8 cellular contexts compared by ENCODE assay signal in the genomic region with DNA sequence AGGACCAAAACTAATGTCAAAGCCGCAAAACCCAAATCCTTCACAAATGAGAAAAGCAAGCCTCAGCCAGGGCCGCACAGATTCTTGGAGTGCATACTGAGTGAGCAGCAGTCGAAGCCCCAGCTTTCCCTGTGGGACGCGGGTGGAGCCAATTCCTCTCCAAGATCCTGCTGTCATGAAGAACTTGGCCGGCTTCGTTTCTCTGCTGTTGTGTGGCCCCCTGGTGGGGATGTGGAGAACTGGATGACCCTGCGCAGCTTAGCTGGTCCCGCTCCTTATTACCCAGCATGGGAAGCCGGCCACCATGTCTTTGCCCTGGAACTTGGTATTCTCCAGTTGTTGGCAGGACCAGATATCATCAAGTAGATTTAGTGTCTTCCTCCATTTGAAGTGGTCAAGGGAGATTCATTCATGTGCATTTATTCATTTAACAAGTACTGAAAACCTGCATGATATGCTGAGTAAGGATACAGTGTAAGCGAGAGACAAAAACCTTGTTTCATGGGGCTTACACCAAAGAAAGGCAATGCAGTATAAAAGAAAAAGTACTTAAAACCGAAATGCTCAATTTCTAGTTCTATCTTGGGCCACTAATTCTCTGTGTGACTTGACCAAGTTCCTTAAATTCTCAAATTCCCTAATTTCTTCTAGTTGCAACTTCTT. TPM values are rescaled to one million over a fixed set of nuclear protein-coding genes. Genes with fewer than 3 reads are reported as not detected.
A peak's percentile ranks its signal among the peaks of the same experiment; 100 is the strongest.
DNase-seq lines count a peak whose midpoint lies in the region; ATAC-seq and TF ChIP-seq lines count a peak whose summit lies in the region.

No MANE protein-coding gene starts in this region.

- H3K4me1 Mint-ChIP-seq in activated CD4-positive, alpha-beta memory T cell treated with anti-CD3 and anti-CD28 coated beads, Interleukin-2, amount 10 ng/mL, durations not matched to agents 7 days and 5 days: peaks cover 4% of the 10 kb centered on the region
- H3K4me1 Mint-ChIP-seq in memory B cell: no peaks in the 10 kb centered on the region

- intact Hi-C loops in A673 (cut with micrococcal nuclease; ENCODE audit: unreplicated experiment): loop anchor here (1.0 to 2.0 kb wide), 3 partner anchors 148 to 201 kb away; no protein-coding TSS in a partner anchor

- CTCF ChIA-PET in A673 (lab: Charles Lee): interaction anchor here (0.5 to 3.2 kb wide), 16 partner anchors 15 to 200 kb away, joined by 3 to 42 read pairs (median 4); a partner anchor contains a TSS
- CTCF ChIA-PET in activated CD4-positive, alpha-beta memory T cell treated with anti-CD3 and anti-CD28 coated beads, Interleukin-2, amount 10 ng/mL, durations not matched to agents 7 days and 5 days (lab: Charles Lee): interaction anchor here (0.7 to 6.5 kb wide), 21 partner anchors 10 to 225 kb away, joined by 3 to 73 read pairs (median 4); a partner anchor contains a TSS

- H3K4me1 ChIP-seq in A673 (ENCODE audit: insufficient read depth, low read length, poor library complexity, severe bottlenecking): peaks cover 22% of the 10 kb centered on the region

- DNase-seq in A673 (ENCODE audit: low spot score) (peak; percentile 95), NCI-H69 (lab: John Stamatoyannopoulos, UW) (peak; percentile 86), memory B cell (ENCODE audit: low spot score in 2 of 2) (peak; percentile 73 to 76)
- DNase-seq in activated CD4-positive, alpha-beta memory T cell treated with anti-CD3 and anti-CD28 coated beads, Interleukin-2, amount 10 ng/mL, durations not matched to agents 7 days and 5 days: peak; percentile 74
- DNase-seq in effector CD8-positive, alpha-beta T cell (lab: John Stamatoyannopoulos, UW): peak; percentile 64
- DNase-seq in stimulated activated CD8-positive, alpha-beta memory T cell treated with anti-CD3 and anti-CD28 coated beads, Interleukin-15, amount 100 ng/mL, for 24 hours (ENCODE audit: low read depth): peak; percentile 54

- no peaks in the 10 kb centered on the region for H3K9me3 Mint-ChIP-seq in activated CD4-positive, alpha-beta memory T cell treated with anti-CD3 and anti-CD28 coated beads, Interleukin-2, amount 10 ng/mL, durations not matched to agents 7 days and 5 days
- H3K9me3 Mint-ChIP-seq in memory B cell: no peaks in the 10 kb centered on the region

- H3K36me3 Mint-ChIP-seq in activated CD4-positive, alpha-beta memory T cell treated with anti-CD3 and anti-CD28 coated beads, Interleukin-2, amount 10 ng/mL, durations not matched to agents 7 days and 5 days (ENCODE audit: low read depth): peaks cover 10% of the 10 kb centered on the region
- H3K36me3 Mint-ChIP-seq in memory B cell: no peaks in the 10 kb centered on the region

- no peak overlapping the region for H3K27ac ChIP-seq in A673 (ENCODE audit: low read depth, low read length, poor library complexity, severe bottlenecking)

- H3K4me3 ChIP-seq in A673 (ENCODE audit: low read depth, low read length, poor library complexity, severe bottlenecking): no peak overlapping the region

- peak; percentile 99 for TF ChIP-seq CTCF in A673 (conservative IDR thresholded peaks at IDR 0.05; ENCODE audit: low read depth, low read length)

- H3K36me3 ChIP-seq in A673 (ENCODE audit: insufficient read depth, low read length, poor library complexity, severe bottlenecking): no peaks in the 10 kb centered on the region

- ATAC-seq in GM18517 (IDR thresholded peaks at IDR 0.05; ENCODE audit: unreplicated experiment): peak; percentile 59
- peak; percentile 74 for ATAC-seq in HG03439 (IDR thresholded peaks at IDR 0.05; ENCODE audit: unreplicated experiment)
- peak; percentile 88 for ATAC-seq in memory B cell (ENCODE audit: low read depth)

- BruUV-seq in A673 (replicated peaks; lab: Mats Ljungman, UMichigan): no TSS peak

- no peak overlapping the region for H3K27ac Mint-ChIP-seq in activated CD4-positive, alpha-beta memory T cell treated with anti-CD3 and anti-CD28 coated beads, Interleukin-2, amount 10 ng/mL, durations not matched to agents 7 days and 5 days
- H3K27ac Mint-ChIP-seq in memory B cell: no peak overlapping the region

- POLR2A ChIA-PET in A673 (lab: Charles Lee; ENCODE audit: low non-redundant PET): no interaction called here
- POLR2A ChIA-PET in activated CD4-positive, alpha-beta memory T cell treated with anti-CD3 and anti-CD28 coated beads, Interleukin-2, amount 10 ng/mL, durations not matched to agents 7 days and 5 days (lab: Charles Lee): interaction anchor here (0.8 kb wide), 1 partner anchor 125 kb away, joined by 3 read pairs; no protein-coding TSS in a partner anchor

- no peaks in the 10 kb centered on the region for H3K27me3 ChIP-seq in A673 (replicated peaks; ENCODE audit: insufficient read depth, low read depth, low read length, poor library complexity)

- no peak overlapping the region for H3K4me3 Mint-ChIP-seq in activated CD4-positive, alpha-beta memory T cell treated with anti-CD3 and anti-CD28 coated beads, Interleukin-2, amount 10 ng/mL, durations not matched to agents 7 days and 5 days
- H3K4me3 Mint-ChIP-seq in memory B cell: no peak overlapping the region

- H3K9me3 ChIP-seq in A673 (ENCODE audit: low read depth, low read length, poor library complexity, severe bottlenecking): no peaks in the 10 kb centered on the region

- no peaks in the 10 kb centered on the region for H3K27me3 Mint-ChIP-seq in activated CD4-positive, alpha-beta memory T cell treated with anti-CD3 and anti-CD28 coated beads, Interleukin-2, amount 10 ng/mL, durations not matched to agents 7 days and 5 days
- H3K27me3 Mint-ChIP-seq in memory B cell: no peaks in the 10 kb centered on the region

RNA-seq across cellular contexts. Expression of a gene that starts 56.8 kb away (rescaled TPM):
- not detected in 2 replicates for total RNA-seq in A673 (2021)
- under 1 TPM in 1 of 2 experiments, not detected in 1; 0.15 TPM for total RNA-seq in activated CD4-positive, alpha-beta memory T cell treated with anti-CD3 and anti-CD28 coated beads, Interleukin-2, amount 10 ng/mL, durations not matched to agents 7 days and 5 days
